19 cellular contexts compared by ENCODE assay signal in genomic region chr4:93384211-93384610, GRCh38.
DNase-seq lines count a peak whose midpoint lies in the region; ATAC-seq, FAIRE-seq and TF ChIP-seq lines count a peak whose summit lies in the region.
"Had no signal": no experiment of that assay in that cellular context is flagged by ENCODE, and none has a peak within 500 bp of the region (broad histone marks: within the 10 kb centered on the region; RNA-seq: fewer than 3 reads in every experiment).

No MANE protein-coding gene starts in this region.

- no peaks in the 10 kb centered on the region for H3K36me3 ChIP-seq in astrocyte (ENCODE audit: insufficient read depth, low read length)
- H3K36me3 ChIP-seq: SJSA1 had no signal

- H3K4me1 ChIP-seq in astrocyte (ENCODE audit: insufficient read depth, low read length) = peaks cover 12% of the 10 kb centered on the region

- H3K27ac ChIP-seq in astrocyte (ENCODE audit: low read depth, low read length) = peak overlapping the region; percentile 41
- H3K27ac ChIP-seq: HL-60 had no signal

- H4K20me1 ChIP-seq in astrocyte (ENCODE audit: insufficient read depth, low read length) = no peaks in the 10 kb centered on the region

- no peak for TF ChIP-seq CTCF in astrocyte (IDR thresholded peaks at IDR 0.05; ENCODE audit: insufficient read depth, low read depth, low read length)
- TF ChIP-seq CTCF in mesothelial cell of epicardium (IDR thresholded peaks at IDR 0.05; ENCODE audit: unreplicated experiment) = no peak

- no peak for ATAC-seq in HG03457 (IDR thresholded peaks at IDR 0.05; ENCODE audit: unreplicated experiment)
- ATAC-seq: K562 had no signal

- DNase-seq in COLO829 (ENCODE audit: low spot score) (peak; percentile 59), HTR-8/SVneo (ENCODE audit: insufficient read length, low spot score) (peak; percentile 2), astrocyte (ENCODE audit: low read depth) (no peak), kidney tubule cell (ENCODE audit: low spot score) (peak; percentile 22), mesothelial cell of epicardium (ENCODE audit: low spot score in 2 of 2, unreplicated experiment in 2 of 2) (no peak)
- no peak for DNase-seq in activated naive CD4-positive, alpha-beta T cell treated with anti-CD3 and anti-CD28 coated beads, Interleukin-2, amount 10 ng/mL, durations not matched to agents 7 days and 5 days
- DNase-seq in activated naive CD4-positive, alpha-beta T cell treated with anti-CD3 and anti-CD28 coated beads, Interleukin-2, amount 50 U/mL, for 16 hours = no peak
- DNase-seq: C1 segment of cervical spinal cord; DMS153; EL; MV-4-11; NCI-H1417; NCI-H187 treated with DMSO at 0.1 percent for 48 hours; NCI-H446 treated with DMSO at 0.1 percent for 48 hours; NK-92 treated with Interleukin-12 subunit alpha and Interleukin-12 subunit beta, amount 100 ng/mL, for 24 hours had no signal

- H3K27me3 ChIP-seq in astrocyte (ENCODE audit: insufficient read depth, low read length) = no peaks in the 10 kb centered on the region
- H3K27me3 ChIP-seq: SJSA1 had no signal

- H3K36me3 Mint-ChIP-seq in astrocyte (ENCODE audit: low read depth, unreplicated experiment) = no peaks in the 10 kb centered on the region
- H3K36me3 Mint-ChIP-seq in activated naive CD4-positive, alpha-beta T cell treated with anti-CD3 and anti-CD28 coated beads, Interleukin-2, amount 10 ng/mL, durations not matched to agents 7 days and 5 days = no peaks in the 10 kb centered on the region
- H3K36me3 Mint-ChIP-seq in mesothelial cell of epicardium = no peaks in the 10 kb centered on the region

- H3K4me1 Mint-ChIP-seq in astrocyte (ENCODE audit: low read depth, unreplicated experiment) = no peaks in the 10 kb centered on the region
- no peaks in the 10 kb centered on the region for H3K4me1 Mint-ChIP-seq in activated naive CD4-positive, alpha-beta T cell treated with anti-CD3 and anti-CD28 coated beads, Interleukin-2, amount 10 ng/mL, durations not matched to agents 7 days and 5 days
- peaks cover 5% of the 10 kb centered on the region for H3K4me1 Mint-ChIP-seq in mesothelial cell of epicardium

- no peak overlapping the region for H3K4me3 Mint-ChIP-seq in astrocyte (ENCODE audit: unreplicated experiment)
- no peak overlapping the region for H3K4me3 Mint-ChIP-seq in activated naive CD4-positive, alpha-beta T cell treated with anti-CD3 and anti-CD28 coated beads, Interleukin-2, amount 10 ng/mL, durations not matched to agents 7 days and 5 days
- H3K4me3 Mint-ChIP-seq in mesothelial cell of epicardium = no peak overlapping the region

- peak overlapping the region; percentile 52 for H3K4me2 ChIP-seq in astrocyte (ENCODE audit: low read length)

- CTCF ChIA-PET in activated naive CD4-positive, alpha-beta T cell treated with anti-CD3 and anti-CD28 coated beads, Interleukin-2, amount 10 ng/mL, durations not matched to agents 7 days and 5 days (lab: Charles Lee) = no interaction called here

- FAIRE-seq in HTR-8/SVneo (lab: Jason Lieb, UNC) (no peak), astrocyte (lab: Jason Lieb, UNC) (no peak)
- FAIRE-seq: K562 had no signal

- no peak overlapping the region for H3K4me3 ChIP-seq in astrocyte (ENCODE audit: insufficient read depth, low read depth, low read length)
- H3K4me3 ChIP-seq: K562, SJSA1 had no signal

- H2AFZ ChIP-seq in astrocyte (ENCODE audit: low read depth, low read length) = no peak overlapping the region

- H3K27ac Mint-ChIP-seq in astrocyte (ENCODE audit: unreplicated experiment) (no peak overlapping the region), mesothelial cell of epicardium (no peak overlapping the region)
- H3K27ac Mint-ChIP-seq in activated naive CD4-positive, alpha-beta T cell treated with anti-CD3 and anti-CD28 coated beads, Interleukin-2, amount 10 ng/mL, durations not matched to agents 7 days and 5 days = no peak overlapping the region

- H3K79me2 ChIP-seq in astrocyte (ENCODE audit: insufficient read depth, low read length) = no peaks in the 10 kb centered on the region

- no peak overlapping the region for H3K9ac ChIP-seq in astrocyte (ENCODE audit: low read length)

- H3K27me3 Mint-ChIP-seq in astrocyte (ENCODE audit: low read depth, unreplicated experiment) = no peaks in the 10 kb centered on the region
- no peaks in the 10 kb centered on the region for H3K27me3 Mint-ChIP-seq in activated naive CD4-positive, alpha-beta T cell treated with anti-CD3 and anti-CD28 coated beads, Interleukin-2, amount 10 ng/mL, durations not matched to agents 7 days and 5 days
- peaks cover 5% of the 10 kb centered on the region for H3K27me3 Mint-ChIP-seq in mesothelial cell of epicardium (ENCODE audit: low read depth)

- H3K9me3 ChIP-seq in astrocyte (ENCODE audit: insufficient read depth, low read depth, low read length) = no peaks in the 10 kb centered on the region
- H3K9me3 ChIP-seq: SJSA1 had no signal

- H3K9me3 Mint-ChIP-seq in astrocyte (ENCODE audit: unreplicated experiment) (no peaks in the 10 kb centered on the region), mesothelial cell of epicardium (peaks cover 8% of the 10 kb centered on the region)
- H3K9me3 Mint-ChIP-seq in activated naive CD4-positive, alpha-beta T cell treated with anti-CD3 and anti-CD28 coated beads, Interleukin-2, amount 10 ng/mL, durations not matched to agents 7 days and 5 days = peaks cover 2% of the 10 kb centered on the region

Comparison
In these comparisons a context has a peak if more than half of its experiments do, and no peak if none do; other contexts are left out.
1. DNase-seq: peak in COLO829 (single experiment), HTR-8/SVneo (single experiment) and kidney tubule cell (single experiment); none in astrocyte (single experiment), activated naive CD4-positive, alpha-beta T cell treated with anti-CD3 and anti-CD28 coated beads, Interleukin-2, amount 10 ng/mL, durations not matched to agents 7 days and 5 days (single experiment), activated naive CD4-positive, alpha-beta T cell treated with anti-CD3 and anti-CD28 coated beads, Interleukin-2, amount 50 U/mL, for 16 hours (single experiment) and mesothelial cell of epicardium (0 of 2).